1 cellular context compared by ENCODE assay signal in genomic region chr19:4523306-4524110, GRCh38.
TF ChIP-seq lines count a peak whose summit lies in the region.

No MANE protein-coding gene starts in this region.

TF ChIP-seq in HepG2, 621 proteins besides CTCF, POLR2A, EP300 and RAD21 (continued from another document and continues in another):
- TF ChIP-seq ZBTB40 (IDR thresholded peaks at IDR 0.05) (no peak), ZBTB40 (CRISPR knock-in tag; IDR thresholded peaks at IDR 0.05) (no peak), KAT8 (CRISPR knock-in tag; IDR thresholded peaks at IDR 0.05) (peak; percentile 51; the same call in 1 of the 2 replicates), ZNF616 (CRISPR knock-in tag; IDR thresholded peaks at IDR 0.05; ENCODE audit: low read depth) (no peak), ETV5 (CRISPR knock-in tag; IDR thresholded peaks at IDR 0.05; ENCODE audit: borderline replicate concordance) (peak; percentile 58), TFE3 (CRISPR knock-in tag; IDR thresholded peaks at IDR 0.05) (0 out of 2 replicates have a peak, but pooled peaks have one; percentile 25), RFXANK (CRISPR knock-in tag; IDR thresholded peaks at IDR 0.05) (no peak), TAF15 (IDR thresholded peaks at IDR 0.05; ENCODE audit: low read depth, low read length, poor library complexity, severe bottlenecking) (no peak), ZNF652 (CRISPR knock-in tag; IDR thresholded peaks at IDR 0.05; ENCODE audit: borderline replicate concordance, low read depth) (no peak), SMAD9 (CRISPR knock-in tag; IDR thresholded peaks at IDR 0.05) (no peak), ATRX (CRISPR knock-in tag; IDR thresholded peaks at IDR 0.05; ENCODE audit: borderline replicate concordance) (no peak), IRF2 (CRISPR knock-in tag; IDR thresholded peaks at IDR 0.05) (peak; percentile 53; the same call in 1 of the 2 replicates), ZNF354B (CRISPR knock-in tag; IDR thresholded peaks at IDR 0.05) (no peak), GTF2F1 (IDR thresholded peaks at IDR 0.05; ENCODE audit: low read length) (no peak), KDM1A (CRISPR knock-in tag; IDR thresholded peaks at IDR 0.05) (0 out of 2 replicates have a peak, but pooled peaks have one; percentile 40), ATF2 (CRISPR knock-in tag; IDR thresholded peaks at IDR 0.05) (peak; percentile 34; the same call in 1 of the 2 replicates), ZNF230 (CRISPR knock-in tag; IDR thresholded peaks at IDR 0.05) (no peak), ISL2 (CRISPR knock-in tag; IDR thresholded peaks at IDR 0.05) (0 out of 2 replicates have a peak, but pooled peaks have one; percentile 43), ZBTB46 (CRISPR knock-in tag; IDR thresholded peaks at IDR 0.05; ENCODE audit: borderline replicate concordance) (no peak), MEF2D (CRISPR knock-in tag; IDR thresholded peaks at IDR 0.05) (no peak), ZKSCAN8 (CRISPR knock-in tag; IDR thresholded peaks at IDR 0.05; ENCODE audit: borderline replicate concordance) (no peak), MXD4 (CRISPR knock-in tag; IDR thresholded peaks at IDR 0.05) (0 out of 2 replicates have a peak, but pooled peaks have one; percentile 51), ZNF574 (CRISPR knock-in tag; IDR thresholded peaks at IDR 0.05) (peak; percentile 76), ZNF232 (CRISPR knock-in tag; IDR thresholded peaks at IDR 0.05; ENCODE audit: borderline replicate concordance) (0 out of 2 replicates have a peak, but pooled peaks have one; percentile 67), YEATS4 (CRISPR knock-in tag; IDR thresholded peaks at IDR 0.05; ENCODE audit: borderline replicate concordance) (peak; percentile 30; the same call in 1 of the 2 replicates), ZNF296 (CRISPR knock-in tag; conservative IDR thresholded peaks at IDR 0.05) (peak; percentile 77; the same call in 1 of the 2 replicates), GTF3A (CRISPR knock-in tag; conservative IDR thresholded peaks at IDR 0.05) (no peak), ARID4A (CRISPR knock-in tag; IDR thresholded peaks at IDR 0.05; ENCODE audit: borderline replicate concordance) (peak; percentile 48; the same call in 1 of the 2 replicates), PRDM15 (CRISPR knock-in tag; IDR thresholded peaks at IDR 0.05) (peak; percentile 67; the same call in 1 of the 2 replicates), NR2F2 (IDR thresholded peaks at IDR 0.05; ENCODE audit: borderline replicate concordance, low read depth) (peak; percentile 95)
